In the genomic region with DNA sequence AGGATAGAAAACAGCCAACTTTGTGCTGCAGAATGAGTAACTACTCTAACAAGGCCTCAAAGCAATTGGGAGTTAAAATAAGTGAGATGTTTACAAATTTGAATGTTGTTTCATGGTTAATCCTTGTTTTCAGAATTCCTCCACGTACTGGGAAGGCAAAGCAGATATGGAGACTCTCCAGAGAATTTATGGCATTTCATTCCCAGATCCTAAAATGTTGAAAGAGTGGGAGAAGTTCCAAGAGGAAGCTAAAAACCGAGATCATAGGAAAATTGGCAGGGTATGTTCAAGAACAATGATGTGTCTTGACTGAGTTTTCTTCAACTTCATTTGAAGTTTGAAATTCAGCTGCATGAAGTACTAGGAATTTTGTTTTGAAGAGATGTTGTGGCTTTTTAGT, we compare ENCODE assay signal across 20 cellular contexts. TPM values are rescaled to one million over a fixed set of nuclear protein-coding genes. Genes with fewer than 3 reads are reported as not detected.
DNase-seq lines count a peak whose midpoint lies in the region; ATAC-seq, FAIRE-seq and TF ChIP-seq lines count a peak whose summit lies in the region.
"Had no signal": no experiment of that assay in that cellular context is flagged by ENCODE, and none has a peak within 500 bp of the region (broad histone marks: within the 10 kb centered on the region; RNA-seq: fewer than 3 reads in every experiment).

No MANE protein-coding gene starts in this region.

- H3K27ac Mint-ChIP-seq in astrocyte (ENCODE audit: unreplicated experiment), result no peak overlapping the region

- TF ChIP-seq CTCF in liver (IDR thresholded peaks at IDR 0.05; ENCODE audit: low read depth, low read length, missing input control), result no peak
- TF ChIP-seq CTCF in right lobe of liver (IDR thresholded peaks at IDR 0.05), result no peak
- no peak for TF ChIP-seq CTCF in astrocyte (IDR thresholded peaks at IDR 0.05; ENCODE audit: insufficient read depth, low read depth, low read length)
- no peak for TF ChIP-seq CTCF in fibroblast of the aortic adventitia (IDR thresholded peaks at IDR 0.05; ENCODE audit: insufficient read depth, low read length)
- TF ChIP-seq CTCF in GM20000 (IDR thresholded peaks at IDR 0.05; ENCODE audit: extremely low read depth, missing control alignments), result no peak
- no peak for TF ChIP-seq CTCF in thyroid gland (IDR thresholded peaks at IDR 0.05)

- peak; percentile 45 for FAIRE-seq in astrocyte (lab: Jason Lieb, UNC)
- FAIRE-seq: A204.1, GM12892 had no signal

- 53% methylated on average over 2 of the region's 2 CpGs for WGBS in liver
- WGBS in right lobe of liver (ENCODE audit: insufficient coverage, low coverage, low lambda C conversion rate, missing lambda C conversion rate), result 47% methylated on average over 2 of the region's 2 CpGs
- 63 to 67% methylated on average over 2 of the region's 2 CpGs for whole genome bisulfite sequencing in thyroid gland, 2 donors

- no peaks in the 10 kb centered on the region for H3K27me3 Mint-ChIP-seq in astrocyte (ENCODE audit: low read depth, unreplicated experiment)
- H3K27me3 Mint-ChIP-seq: CD4-positive, CD25-positive, alpha-beta regulatory T cell had no signal

- no peak overlapping the region for H3K4me3 ChIP-seq in liver (ENCODE audit: low read depth in 1 of 3, low read length in 3 of 3)
- no peak overlapping the region for H3K4me3 ChIP-seq in right lobe of liver
- no peak overlapping the region for H3K4me3 ChIP-seq in astrocyte (ENCODE audit: insufficient read depth, low read depth, low read length)
- no peak overlapping the region for H3K4me3 ChIP-seq in fibroblast of the aortic adventitia (ENCODE audit: low read depth, low read length)
- no peak overlapping the region for H3K4me3 ChIP-seq in thyroid gland (replicated peaks in 1 of 3)
- H3K4me3 ChIP-seq: Peyer's patch had no signal

- H3K27me3 ChIP-seq in liver (ENCODE audit: control insufficient read depth in 4 of 4, insufficient read depth in 4 of 4, low read length in 3 of 4) (no peaks in the 10 kb centered on the region), right lobe of liver (no peaks in the 10 kb centered on the region), astrocyte (ENCODE audit: insufficient read depth, low read length) (no peaks in the 10 kb centered on the region), thyroid gland (no peaks in the 10 kb centered on the region)
- H3K27me3 ChIP-seq: Peyer's patch had no signal

- TF ChIP-seq POLR2A in right lobe of liver (IDR thresholded peaks at IDR 0.05) (no peak), thyroid gland (IDR thresholded peaks at IDR 0.05) (no peak)

- H3K9ac ChIP-seq in liver (ENCODE audit: low read depth in 1 of 2, low read length in 2 of 2), result no peak overlapping the region
- H3K9ac ChIP-seq in astrocyte (ENCODE audit: low read length), result no peak overlapping the region

- H3K4me1 ChIP-seq in liver (ENCODE audit: control insufficient read depth in 4 of 4, insufficient read depth in 4 of 4, low read length in 3 of 4) (no peaks in the 10 kb centered on the region), right lobe of liver (no peaks in the 10 kb centered on the region), astrocyte (ENCODE audit: insufficient read depth, low read length) (no peaks in the 10 kb centered on the region), thyroid gland (no peaks in the 10 kb centered on the region)
- H3K4me1 ChIP-seq: Peyer's patch had no signal

- no peak overlapping the region for H3K4me3 Mint-ChIP-seq in astrocyte (ENCODE audit: unreplicated experiment)
- H3K4me3 Mint-ChIP-seq: CD4-positive, CD25-positive, alpha-beta regulatory T cell had no signal

- H3K27ac ChIP-seq in liver (ENCODE audit: low read depth in 1 of 2, low read length in 2 of 2) (no peak overlapping the region), right lobe of liver (no peak overlapping the region), astrocyte (ENCODE audit: low read depth, low read length) (no peak overlapping the region), thyroid gland (no peak overlapping the region)
- H3K27ac ChIP-seq: Peyer's patch had no signal

- peaks cover 46% of the 10 kb centered on the region for H4K20me1 ChIP-seq in astrocyte (ENCODE audit: insufficient read depth, low read length)

- no peak for TF ChIP-seq RAD21 in liver (IDR thresholded peaks at IDR 0.05)

- H3K9me3 ChIP-seq in liver (ENCODE audit: control insufficient read depth in 4 of 4, low read length in 3 of 4), result no peaks in the 10 kb centered on the region
- H3K9me3 ChIP-seq in right lobe of liver, result no peaks in the 10 kb centered on the region
- no peaks in the 10 kb centered on the region for H3K9me3 ChIP-seq in astrocyte (ENCODE audit: insufficient read depth, low read depth, low read length)
- no peaks in the 10 kb centered on the region for H3K9me3 ChIP-seq in thyroid gland
- H3K9me3 ChIP-seq: Peyer's patch had no signal

- no peak overlapping the region for H3K4me2 ChIP-seq in astrocyte (ENCODE audit: low read length)

- H3K79me2 ChIP-seq in astrocyte (ENCODE audit: insufficient read depth, low read length), result peaks cover 28% of the 10 kb centered on the region

- H3K36me3 ChIP-seq in liver (ENCODE audit: control insufficient read depth in 4 of 4, insufficient read depth in 3 of 4, low read depth in 1 of 4, low read length in 3 of 4), result peaks cover 15 to 93% (median 82%) of the 10 kb centered on the region in 4 donors
- peaks cover 11 to 89% (median 65%) of the 10 kb centered on the region in 4 donors for H3K36me3 ChIP-seq in right lobe of liver
- H3K36me3 ChIP-seq in astrocyte (ENCODE audit: insufficient read depth, low read length), result peaks cover 86% of the 10 kb centered on the region
- peaks cover 77 to 88% of the 10 kb centered on the region in 2 donors for H3K36me3 ChIP-seq in thyroid gland

- no peak for DNase-seq in right lobe of liver
- peak; percentile 6 for DNase-seq in astrocyte (ENCODE audit: low read depth)
- DNase-seq in fibroblast of the aortic adventitia (ENCODE audit: low read depth), result peak; percentile 89
- DNase-seq in NCI-H510A (lab: John Stamatoyannopoulos, UW), result no peak
- DNase-seq in GM20000 (ENCODE audit: low spot score), result no peak
- no peak for DNase-seq in NCI-H2227 (lab: John Stamatoyannopoulos, UW; ENCODE audit: unreplicated experiment)
- no peak for DNase-seq in thyroid gland
- DNase-seq: AML-193; CD4-positive, CD25-positive, alpha-beta regulatory T cell; DMS53; MM.1S; NCI-H1105 treated with DMSO at 0.1 percent for 48 hours; NCI-H187; NCI-H446 treated with DMSO at 0.1 percent for 48 hours; NCI-H774; Peyer's patch; SHP77 treated with DMSO at 0.1 percent for 48 hours had no signal

- H3K4me1 Mint-ChIP-seq in astrocyte (ENCODE audit: low read depth, unreplicated experiment), result peaks cover 3% of the 10 kb centered on the region

- H3K36me3 Mint-ChIP-seq in astrocyte (ENCODE audit: low read depth, unreplicated experiment), result peaks cover 23% of the 10 kb centered on the region

- no peak overlapping the region for H2AFZ ChIP-seq in astrocyte (ENCODE audit: low read depth, low read length)

- intact Hi-C loops in right lobe of liver (cut with DNase I) (no loop called here), thyroid gland (cut with DNase I) (no loop called here)

- no peak for ATAC-seq in right lobe of liver

- H3K9me3 Mint-ChIP-seq in astrocyte (ENCODE audit: unreplicated experiment), result no peaks in the 10 kb centered on the region
- H3K9me3 Mint-ChIP-seq: CD4-positive, CD25-positive, alpha-beta regulatory T cell had no signal

TF ChIP-seq in liver, 16 proteins besides CTCF, POLR2A, EP300 and RAD21:
- TF ChIP-seq, protein P1, sequence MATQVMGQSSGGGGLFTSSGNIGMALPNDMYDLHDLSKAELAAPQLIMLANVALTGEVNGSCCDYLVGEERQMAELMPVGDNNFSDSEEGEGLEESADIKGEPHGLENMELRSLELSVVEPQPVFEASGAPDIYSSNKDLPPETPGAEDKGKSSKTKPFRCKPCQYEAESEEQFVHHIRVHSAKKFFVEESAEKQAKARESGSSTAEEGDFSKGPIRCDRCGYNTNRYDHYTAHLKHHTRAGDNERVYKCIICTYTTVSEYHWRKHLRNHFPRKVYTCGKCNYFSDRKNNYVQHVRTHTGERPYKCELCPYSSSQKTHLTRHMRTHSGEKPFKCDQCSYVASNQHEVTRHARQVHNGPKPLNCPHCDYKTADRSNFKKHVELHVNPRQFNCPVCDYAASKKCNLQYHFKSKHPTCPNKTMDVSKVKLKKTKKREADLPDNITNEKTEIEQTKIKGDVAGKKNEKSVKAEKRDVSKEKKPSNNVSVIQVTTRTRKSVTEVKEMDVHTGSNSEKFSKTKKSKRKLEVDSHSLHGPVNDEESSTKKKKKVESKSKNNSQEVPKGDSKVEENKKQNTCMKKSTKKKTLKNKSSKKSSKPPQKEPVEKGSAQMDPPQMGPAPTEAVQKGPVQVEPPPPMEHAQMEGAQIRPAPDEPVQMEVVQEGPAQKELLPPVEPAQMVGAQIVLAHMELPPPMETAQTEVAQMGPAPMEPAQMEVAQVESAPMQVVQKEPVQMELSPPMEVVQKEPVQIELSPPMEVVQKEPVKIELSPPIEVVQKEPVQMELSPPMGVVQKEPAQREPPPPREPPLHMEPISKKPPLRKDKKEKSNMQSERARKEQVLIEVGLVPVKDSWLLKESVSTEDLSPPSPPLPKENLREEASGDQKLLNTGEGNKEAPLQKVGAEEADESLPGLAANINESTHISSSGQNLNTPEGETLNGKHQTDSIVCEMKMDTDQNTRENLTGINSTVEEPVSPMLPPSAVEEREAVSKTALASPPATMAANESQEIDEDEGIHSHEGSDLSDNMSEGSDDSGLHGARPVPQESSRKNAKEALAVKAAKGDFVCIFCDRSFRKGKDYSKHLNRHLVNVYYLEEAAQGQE (IDR thresholded peaks at IDR 0.05), result peak; percentile 91
- TF ChIP-seq EGR1 (IDR thresholded peaks at IDR 0.05; ENCODE audit: low read depth in 2 of 2), result no peak

RNA-seq across cellular contexts. Expression of a gene that starts 16.4 kb away (rescaled TPM):
- total RNA-seq in liver, result 100 to 1,000 TPM; 101 TPM
- 10 to 100 TPM; 69.1 to 85.8 TPM for polyA plus RNA-seq in liver
- 100 to 1,000 TPM in 3 of 6 experiments, 10 to 100 TPM in 3; 43.2 to 118 (median 98.3) TPM for total RNA-seq in right lobe of liver
- 293 and 306 TPM in 2 replicates for total RNA-seq in astrocyte
- 328 and 432 TPM in 2 replicates for total RNA-seq in fibroblast of the aortic adventitia (ENCODE audit: low replicate concordance)
- total RNA-seq in thyroid gland, result 10 to 100 TPM; 78.3 to 96.6 (median 81.1) TPM

Comparison
In these comparisons a context has a peak if more than half of its experiments do, and no peak if none do; other contexts are left out.
1. DNase-seq: peak in astrocyte (single experiment) and fibroblast of the aortic adventitia (single experiment); none in right lobe of liver (0 of 3), NCI-H510A (single experiment), GM20000 (single experiment), NCI-H2227 (single experiment) and thyroid gland (0 of 2).